Comparison of ENCODE assay signal across 21 cellular contexts in genomic region chr10:14192746-14193145, GRCh38.
"Had no signal": no experiment of that assay in that cellular context is flagged by ENCODE, and none has a peak within 500 bp of the region (broad histone marks: within the 10 kb centered on the region; RNA-seq: fewer than 3 reads in every experiment).

No MANE protein-coding gene starts in this region.

- H3K9ac ChIP-seq: SK-N-SH had no signal

- H3K27ac ChIP-seq: HL-60, RWPE1 had no signal

- H3K4me2 ChIP-seq: SK-N-SH had no signal

- DNase-seq: KBM-7; NCI-H1092; NCI-H1105 treated with DMSO at 0.1 percent for 48 hours; NCI-H1417 treated with DMSO at 0.1 percent for 48 hours; NCI-H1694; NCI-H187 treated with DMSO at 0.1 percent for 48 hours; NCI-H2029 treated with DMSO at 0.1 percent for 48 hours; NCI-H2107; NCI-H2227 treated with DMSO at 0.1 percent for 48 hours; NCI-H524; NCI-H526 treated with DMSO at 0.1 percent for 48 hours; NK-92 treated with Interleukin-12 subunit alpha and Interleukin-12 subunit beta, amount 100 ng/mL, for 24 hours; PC-3; SHP77; SK-N-SH; SW 1271; T-cell had no signal

- H3K9me3 ChIP-seq: SK-N-SH had no signal

- ATAC-seq: Panc1, PC-3, T-cell had no signal

- FAIRE-seq: HTR-8/SVneo had no signal
